8 cellular contexts compared by ENCODE assay signal in genomic region chr10:79316671-79317431, GRCh38. TPM values are rescaled to one million over a fixed set of nuclear protein-coding genes. Genes with fewer than 3 reads are reported as not detected.
A peak's percentile ranks its signal among the peaks of the same experiment; 100 is the strongest.
DNase-seq lines count a peak whose midpoint lies in the region; ATAC-seq, FAIRE-seq and TF ChIP-seq lines count a peak whose summit lies in the region.

No MANE protein-coding gene starts in this region.

- H3K9me3 ChIP-seq in lower lobe of right lung (no peaks in the 10 kb centered on the region), testis (no peaks in the 10 kb centered on the region)

- FAIRE-seq in GM12892 (lab: Jason Lieb, UNC), result peak; percentile 86

- intact Hi-C loops in lower lobe of right lung (cut with DNase I) (no loop called here), testis (cut with DNase I; ENCODE audit: low total_unique reads) (no loop called here)

- H3K4me1 ChIP-seq in lower lobe of right lung (peaks cover 19% of the 10 kb centered on the region), testis (no peaks in the 10 kb centered on the region)

- H3K27ac ChIP-seq in lower lobe of right lung (no peak overlapping the region), testis (no peak overlapping the region)

- no peak for TF ChIP-seq CTCF in WI38 (IDR thresholded peaks at IDR 0.05; ENCODE audit: low read depth, low read length)
- TF ChIP-seq CTCF in lower lobe of right lung (IDR thresholded peaks at IDR 0.05), result no peak
- TF ChIP-seq CTCF in testis (IDR thresholded peaks at IDR 0.05), result no peak

- 56 to 61% methylated on average over 10 to 13 of the region's 13 CpGs for WGBS in testis, 2 donors

- 0 out of 2 replicates have a peak overlapping the region, but pooled peaks have one; percentile 4 for H3K4me3 ChIP-seq in WI38 (ENCODE audit: low read depth, low read length)
- H3K4me3 ChIP-seq in lower lobe of right lung, result no peak overlapping the region
- H3K4me3 ChIP-seq in testis, result no peak overlapping the region

- DNase-seq in GM12892 (ENCODE audit: insufficient read length), result peak; percentile 37
- DNase-seq in lower lobe of right lung, result peak; percentile 20
- DNase-seq in activated CD4-positive, CD25-positive, alpha-beta regulatory T cell (lab: John Stamatoyannopoulos, UW), result no peak
- DNase-seq in activated effector memory CD4-positive, alpha-beta T cell treated with anti-CD3 and anti-CD28 coated beads, Interleukin-2, amount 50 U/mL, for 16 hours, result no peak
- DNase-seq in testis, result no peak

- peak; percentile 61 for ATAC-seq in GM21360 (IDR thresholded peaks at IDR 0.05; ENCODE audit: unreplicated experiment)
- ATAC-seq in HG03520 (IDR thresholded peaks at IDR 0.05; ENCODE audit: unreplicated experiment), result peak; percentile 54
- ATAC-seq in lower lobe of right lung, result peak; percentile 11 to 14

- peaks cover 36% of the 10 kb centered on the region for H3K36me3 ChIP-seq in lower lobe of right lung
- no peaks in the 10 kb centered on the region for H3K36me3 ChIP-seq in testis (ENCODE audit: low read depth, missing control alignments)

- no peaks in the 10 kb centered on the region for H3K27me3 ChIP-seq in lower lobe of right lung (ENCODE audit: low read depth)
- H3K27me3 ChIP-seq in testis, result no peaks in the 10 kb centered on the region

- TF ChIP-seq POLR2A in GM12892 (IDR thresholded peaks at IDR 0.05; ENCODE audit: low read depth, low read length) (peak; percentile 52; the same call in 1 of the 2 replicates), testis (IDR thresholded peaks at IDR 0.05) (no peak)

RNA-seq across cellular contexts. Expression of gene PPIF, which starts 30.4 kb away (rescaled TPM):
- polyA plus RNA-seq in GM12892 (2012; ENCODE audit: missing spikeins), result 71.2 TPM
- total RNA-seq in lower lobe of right lung, result 28.5 TPM
- 100 to 1,000 TPM in 1 of 2 donors, 10 to 100 TPM in 1; 82.1 to 106 TPM for total RNA-seq in testis
- 80.1 TPM for polyA plus RNA-seq in testis (ENCODE audit: insufficient read depth, low read depth, low replicate concordance)

Comparison
In these comparisons a context has a peak if more than half of its experiments do, and no peak if none do; other contexts are left out.
1. DNase-seq: peak in GM12892 (single experiment) and lower lobe of right lung (single experiment); none in activated CD4-positive, CD25-positive, alpha-beta regulatory T cell (0 of 4), activated effector memory CD4-positive, alpha-beta T cell treated with anti-CD3 and anti-CD28 coated beads, Interleukin-2, amount 50 U/mL, for 16 hours (single experiment) and testis (single experiment).
2. Peak in every context shown above with its lines, with median percentiles within 50 percentile points of each other: ATAC-seq.